In the genomic region with DNA sequence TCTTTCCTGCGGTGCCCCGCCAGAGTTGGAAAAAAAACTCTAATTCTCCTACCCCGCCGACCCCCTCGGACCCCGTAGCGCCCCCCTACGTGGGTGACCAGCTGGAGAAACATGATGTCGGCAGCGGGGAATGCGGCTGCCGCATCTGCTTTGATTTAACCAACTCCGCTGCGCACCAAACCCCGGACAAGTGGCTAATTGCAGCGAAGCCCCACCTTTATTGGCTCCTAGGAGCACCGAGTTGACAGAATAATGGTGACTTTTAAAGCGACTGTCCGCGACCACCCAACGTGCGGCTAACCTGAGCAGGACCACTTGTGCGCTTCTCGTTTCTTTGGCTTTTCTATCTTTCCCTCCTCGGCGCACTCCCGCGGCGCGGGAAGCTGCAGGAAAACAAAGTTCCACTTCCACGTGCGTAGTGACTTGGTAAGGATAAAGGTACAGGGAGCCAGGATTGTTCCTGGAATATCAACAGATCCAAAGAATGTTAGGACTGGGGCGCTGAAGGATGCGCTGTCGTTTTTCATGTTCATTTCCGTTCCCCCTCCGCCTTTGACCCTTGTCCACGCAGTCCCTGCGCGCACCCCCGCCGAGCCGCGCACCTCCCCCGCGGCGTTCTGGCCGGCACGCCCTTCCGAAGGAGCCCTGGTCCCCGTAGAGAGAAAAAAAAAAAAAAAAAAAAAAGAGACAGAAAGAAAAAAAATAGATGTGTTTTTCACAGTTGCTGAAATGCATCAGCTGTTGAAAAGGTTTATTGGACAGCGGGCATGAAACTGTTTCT, we compare ENCODE assay signal across 8 cellular contexts. TPM values are rescaled to one million over a fixed set of nuclear protein-coding genes. Genes with fewer than 3 reads are reported as not detected.
DNase-seq lines count a peak whose midpoint lies in the region; ATAC-seq and TF ChIP-seq lines count a peak whose summit lies in the region.

No MANE protein-coding gene starts in this region.

- peak overlapping the region; percentile 27 for H3K4me3 ChIP-seq in A673 (ENCODE audit: low read depth, low read length, poor library complexity, severe bottlenecking)
- H3K4me3 ChIP-seq in stomach: peak overlapping the region; percentile 34 to 53 (median 42)

- peaks cover 15% of the 10 kb centered on the region for H3K4me1 ChIP-seq in A673 (ENCODE audit: insufficient read depth, low read length, poor library complexity, severe bottlenecking)
- peaks cover 17 to 24% (median 20%) of the 10 kb centered on the region in 4 donors for H3K4me1 ChIP-seq in stomach

- ATAC-seq in GM18505 (IDR thresholded peaks at IDR 0.05; ENCODE audit: unreplicated experiment) (peak; percentile 33), HG03159 (IDR thresholded peaks at IDR 0.05; ENCODE audit: unreplicated experiment) (peak; percentile 33)
- no peak for ATAC-seq in activated T-helper 17 cell treated with anti-CD3 and anti-CD28 coated beads, Interleukin-2, amount 50 U/mL, for 72 hours (replicated peaks)

- no peak for TF ChIP-seq CTCF in A673 (conservative IDR thresholded peaks at IDR 0.05; ENCODE audit: low read depth, low read length)
- TF ChIP-seq CTCF in stomach (IDR thresholded peaks at IDR 0.05): no peak

- POLR2A ChIA-PET in A673 (lab: Charles Lee; ENCODE audit: low non-redundant PET): no interaction called here

- peak overlapping the region; percentile 29 for H3K4me3 Mint-ChIP-seq in activated T-helper 17 cell treated with anti-CD3 and anti-CD28 coated beads, Interleukin-2, amount 50 U/mL, for 72 hours

- H3K27me3 ChIP-seq in A673 (replicated peaks; ENCODE audit: insufficient read depth, low read depth, low read length, poor library complexity): peaks cover 84% of the 10 kb centered on the region
- peaks cover 4 to 84% (median 51%) of the 10 kb centered on the region in 3 donors for H3K27me3 ChIP-seq in stomach

- H3K27ac Mint-ChIP-seq in activated T-helper 17 cell treated with anti-CD3 and anti-CD28 coated beads, Interleukin-2, amount 50 U/mL, for 72 hours: no peak overlapping the region

- DNase-seq in A673 (ENCODE audit: low spot score) (peak; percentile 24), islet precursor cell (peak; percentile 66), stomach (no peak), putamen (ENCODE audit: low spot score) (no peak)
- no peak for DNase-seq in effector CD8-positive, alpha-beta T cell (lab: John Stamatoyannopoulos, UW)

- no peak for TF ChIP-seq EP300 in stomach (IDR thresholded peaks at IDR 0.05)

- H3K9me3 ChIP-seq in A673 (ENCODE audit: low read depth, low read length, poor library complexity, severe bottlenecking) (no peaks in the 10 kb centered on the region), stomach (no peaks in the 10 kb centered on the region)

- intact Hi-C loops in A673 (cut with micrococcal nuclease; ENCODE audit: unreplicated experiment) (loop anchor here (10.0 kb wide), 2 partner anchors 345 to 535 kb away; a partner anchor contains a TSS), stomach (cut with DNase I; ENCODE audit: low total_unique reads) (no loop called here)

- WGBS in stomach, 5 donors: 2 to 4% (median 3%) methylated on average over 52 of the region's 52 CpGs

- no peak for TF ChIP-seq POLR2A in GM18505 (IDR thresholded peaks at IDR 0.05; ENCODE audit: borderline replicate concordance, extremely low read depth, insufficient read depth, insufficient read length)
- TF ChIP-seq POLR2A in stomach (IDR thresholded peaks at IDR 0.05): no peak

- BruUV-seq in A673 (replicated peaks; lab: Mats Ljungman, UMichigan): no TSS peak

- peaks cover 51% of the 10 kb centered on the region for H3K27me3 Mint-ChIP-seq in activated T-helper 17 cell treated with anti-CD3 and anti-CD28 coated beads, Interleukin-2, amount 50 U/mL, for 72 hours

- peaks cover 5% of the 10 kb centered on the region for H3K4me1 Mint-ChIP-seq in activated T-helper 17 cell treated with anti-CD3 and anti-CD28 coated beads, Interleukin-2, amount 50 U/mL, for 72 hours

- H3K36me3 ChIP-seq in A673 (ENCODE audit: insufficient read depth, low read length, poor library complexity, severe bottlenecking): no peaks in the 10 kb centered on the region
- no peaks in the 10 kb centered on the region for H3K36me3 ChIP-seq in stomach

- no peaks in the 10 kb centered on the region for H3K36me3 Mint-ChIP-seq in activated T-helper 17 cell treated with anti-CD3 and anti-CD28 coated beads, Interleukin-2, amount 50 U/mL, for 72 hours (ENCODE audit: low read depth)

- no peaks in the 10 kb centered on the region for H3K9me3 Mint-ChIP-seq in activated T-helper 17 cell treated with anti-CD3 and anti-CD28 coated beads, Interleukin-2, amount 50 U/mL, for 72 hours

- no peak overlapping the region for H3K27ac ChIP-seq in A673 (ENCODE audit: low read depth, low read length, poor library complexity, severe bottlenecking)
- no peak overlapping the region for H3K27ac ChIP-seq in stomach

- CTCF ChIA-PET in A673 (lab: Charles Lee): interaction anchor here (0.7 kb wide), 1 partner anchor 13 kb away, joined by 4 read pairs; no protein-coding TSS in a partner anchor

RNA-seq across cellular contexts. Expression of a gene that starts 1.4 kb away (rescaled TPM):
- not detected in 2 replicates for total RNA-seq in A673 (2021)
- total RNA-seq in activated T-helper 17 cell treated with anti-CD3 and anti-CD28 coated beads, Interleukin-2, amount 50 U/mL, for 72 hours: not detected
- under 1 TPM in 1 of 5 donors, not detected in 4; 0.37 TPM for total RNA-seq in stomach
- polyA plus RNA-seq in stomach: under 1 TPM in 1 of 3 donors, not detected in 2; 0.05 TPM

Comparison
In these comparisons a context has a peak if more than half of its experiments do, and no peak if none do; other contexts are left out.
1. DNase-seq: peak in A673 (single experiment) and islet precursor cell (single experiment); none in stomach (single experiment), putamen (single experiment) and effector CD8-positive, alpha-beta T cell (single experiment).